In the genomic region with DNA sequence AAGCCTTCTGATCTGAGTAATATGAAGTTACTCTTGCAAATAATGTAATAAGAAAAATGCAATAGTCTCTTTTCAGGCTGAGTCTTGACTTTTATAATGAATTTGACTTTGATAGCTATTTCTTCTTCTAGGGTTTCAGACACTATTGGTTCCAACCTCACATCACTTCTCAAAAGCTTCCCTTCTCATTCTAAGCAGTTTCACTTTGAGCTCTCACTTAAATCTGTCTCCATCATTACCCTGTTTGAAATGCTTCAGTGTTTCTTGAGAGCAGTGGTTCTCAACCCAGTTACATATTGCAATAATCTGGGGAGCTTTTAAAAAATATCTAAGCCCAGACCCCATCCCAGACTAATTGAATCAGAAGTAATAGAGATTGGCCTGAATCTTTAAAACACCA, we compare ENCODE assay signal across 17 cellular contexts. TPM values are rescaled to one million over a fixed set of nuclear protein-coding genes. Genes with fewer than 3 reads are reported as not detected.
DNase-seq lines count a peak whose midpoint lies in the region; ATAC-seq lines count a peak whose summit lies in the region.
"Had no signal": no experiment of that assay in that cellular context is flagged by ENCODE, and none has a peak within 500 bp of the region (broad histone marks: within the 10 kb centered on the region; RNA-seq: fewer than 3 reads in every experiment).

No MANE protein-coding gene starts in this region.

- intact Hi-C loops in right cardiac atrium (cut with DNase I): no loop called here

- H3K4me1 ChIP-seq in right cardiac atrium (ENCODE audit: control insufficient read depth, insufficient read depth, low read length): peaks cover 2% of the 10 kb centered on the region
- H3K4me1 ChIP-seq: gastroesophageal sphincter had no signal

- H3K27me3 ChIP-seq in right cardiac atrium (ENCODE audit: control insufficient read depth, insufficient read depth): no peaks in the 10 kb centered on the region
- H3K27me3 ChIP-seq: gastroesophageal sphincter, right lobe of liver had no signal

- H3K4me3 Mint-ChIP-seq in naive B cell: peak overlapping the region in 4 of 8 donors; percentile 13 to 33 (median 25)
- H3K4me3 Mint-ChIP-seq: CD8-positive, alpha-beta T cell; H9; naive thymus-derived CD4-positive, alpha-beta T cell had no signal

- H3K9me3 Mint-ChIP-seq in naive B cell: no peaks in the 10 kb centered on the region
- H3K9me3 Mint-ChIP-seq: CD8-positive, alpha-beta T cell; H9 had no signal

- H3K9me3 ChIP-seq in right cardiac atrium (ENCODE audit: control insufficient read depth, low read length): no peaks in the 10 kb centered on the region
- H3K9me3 ChIP-seq: gastroesophageal sphincter, right lobe of liver had no signal

- H3K27ac ChIP-seq in right cardiac atrium (ENCODE audit: low read length): no peak overlapping the region
- H3K27ac ChIP-seq: gastroesophageal sphincter, right lobe of liver had no signal

- no peak overlapping the region for H3K4me3 ChIP-seq in right cardiac atrium (ENCODE audit: low read length)
- H3K4me3 ChIP-seq: gastroesophageal sphincter, right lobe of liver had no signal

- no peaks in the 10 kb centered on the region for H3K27me3 Mint-ChIP-seq in naive B cell
- H3K27me3 Mint-ChIP-seq: naive thymus-derived CD4-positive, alpha-beta T cell had no signal

- ATAC-seq in GM18870 (IDR thresholded peaks at IDR 0.05; ENCODE audit: unreplicated experiment) (peak; percentile 69), GM21576 (IDR thresholded peaks at IDR 0.05; ENCODE audit: unreplicated experiment) (peak; percentile 69), HG03175 (IDR thresholded peaks at IDR 0.05; ENCODE audit: unreplicated experiment) (peak; percentile 62), naive B cell (ENCODE audit: low read depth in 2 of 2) (peak; percentile 57 to 59), right cardiac atrium (no peak)
- ATAC-seq: activated CD4-positive, CD25-positive, alpha-beta regulatory T cell treated with anti-CD3 and anti-CD28 coated beads, Interleukin-2, amount 50 U/mL, for 24 hours; CD8-positive, alpha-beta T cell; gastroesophageal sphincter; HepG2; naive thymus-derived CD4-positive, alpha-beta T cell; right lobe of liver had no signal

- H3K36me3 Mint-ChIP-seq in naive B cell: no peaks in the 10 kb centered on the region
- H3K36me3 Mint-ChIP-seq: CD8-positive, alpha-beta T cell had no signal

- peaks cover 34 to 48% (median 37%) of the 10 kb centered on the region in 3 donors for H3K4me1 Mint-ChIP-seq in naive B cell
- H3K4me1 Mint-ChIP-seq: H9 had no signal

- DNase-seq in naive B cell: no peak
- DNase-seq in T-helper 9 cell: no peak
- no peak for DNase-seq in activated CD8-positive, alpha-beta memory T cell treated with anti-CD3 and anti-CD28 coated beads for 24 hours
- no peak for DNase-seq in right cardiac atrium
- DNase-seq: CD8-positive, alpha-beta T cell; effector memory CD4-positive, alpha-beta T cell; H9; kidney; naive thymus-derived CD4-positive, alpha-beta T cell; NCI-H1436; right lobe of liver had no signal

- peak overlapping the region; percentile 1 to 81 (median 69) for H3K27ac Mint-ChIP-seq in naive B cell
- H3K27ac Mint-ChIP-seq: CD8-positive, alpha-beta T cell; H9; naive thymus-derived CD4-positive, alpha-beta T cell had no signal

RNA-seq across cellular contexts. Expression of a gene that starts 40.5 kb away (rescaled TPM):
- 10 to 100 TPM in 5 of 6 donors, 1 to 10 TPM in 1; 7.1 to 35.4 (median 28.9) TPM for polyA plus RNA-seq in naive B cell (ENCODE audit: low read depth in 6 of 6)
- total RNA-seq in right cardiac atrium: 10 to 100 TPM; 43.1 to 62.7 (median 54.6) TPM
- polyA plus RNA-seq in right cardiac atrium: 12.1 TPM

Comparison
In these comparisons a context has a peak if more than half of its experiments do, and no peak if none do; other contexts are left out.
1. ATAC-seq: peak in GM18870 (single experiment), GM21576 (single experiment), HG03175 (single experiment) and naive B cell (2 of 2); none in right cardiac atrium (0 of 2).